In the genomic region with DNA sequence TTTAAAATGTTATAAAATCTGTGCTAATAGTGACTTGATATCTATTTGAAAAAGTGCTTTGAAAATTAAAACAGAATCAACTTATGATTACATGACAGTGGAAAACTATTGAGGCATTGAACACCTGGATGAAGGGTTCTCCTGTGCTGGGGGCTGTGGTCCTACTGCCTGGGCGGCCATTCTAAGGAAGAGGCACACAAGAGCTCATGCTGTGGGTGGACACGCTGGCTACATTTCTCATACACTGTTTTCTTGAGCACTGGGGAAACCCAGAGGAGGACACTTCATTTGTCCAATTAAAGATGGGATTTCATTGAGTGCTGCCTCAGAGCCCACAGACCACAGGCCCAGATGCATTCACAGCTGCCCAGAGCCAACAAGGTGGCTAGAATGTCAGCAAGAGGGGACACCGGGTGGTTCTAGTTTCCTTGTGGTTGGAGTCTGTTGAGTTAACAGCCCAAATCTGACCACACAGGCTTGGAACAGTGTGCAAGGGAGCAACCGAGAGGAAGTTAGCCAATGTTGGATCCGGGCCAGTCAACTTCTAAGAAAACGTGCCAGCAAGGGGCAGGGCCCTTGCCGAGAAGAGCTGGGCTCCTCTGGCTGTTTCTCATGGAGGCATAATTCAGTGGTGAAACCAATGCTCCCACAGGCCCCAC, we compare ENCODE assay signal across 8 cellular contexts. TPM values are rescaled to one million over a fixed set of nuclear protein-coding genes. Genes with fewer than 3 reads are reported as not detected.
DNase-seq lines count a peak whose midpoint lies in the region; ATAC-seq and TF ChIP-seq lines count a peak whose summit lies in the region.

No MANE protein-coding gene starts in this region.

- peak; percentile 49 for ATAC-seq in GM18867 (IDR thresholded peaks at IDR 0.05; ENCODE audit: unreplicated experiment)
- peak; percentile 60 for ATAC-seq in HG03354 (IDR thresholded peaks at IDR 0.05; ENCODE audit: poor library complexity, severe bottlenecking, unreplicated experiment)
- ATAC-seq in SK-N-SH treated with all-trans-retinoic acid at 6 μM for 48 hours, result peak; percentile 74
- ATAC-seq in left colon, result peak; percentile 89
- ATAC-seq in GM18520 (IDR thresholded peaks at IDR 0.05; ENCODE audit: unreplicated experiment), result no peak

- intact Hi-C loops in left colon (cut with DNase I, micrococcal nuclease), result no loop called here

- DNase-seq in astrocyte of the hippocampus (ENCODE audit: low read depth, low spot score) (peak; percentile 98), left colon (peak; percentile 89 to 91), NCI-H2029 treated with DMSO at 0.1 percent for 48 hours (lab: John Stamatoyannopoulos, UW) (no peak)
- peak; percentile 41 to 72 for DNase-seq in stimulated activated CD8-positive, alpha-beta memory T cell treated with anti-CD3 and anti-CD28 coated beads, Interleukin-7, amount 100 ng/mL, for 48 hours (ENCODE audit: extremely low read depth in 1 of 2, low read depth in 1 of 2)

TF ChIP-seq in SK-N-SH treated with all-trans-retinoic acid at 6 μM for 48 hours, 23 proteins besides CTCF, POLR2A, EP300 and RAD21:
- TF ChIP-seq ESRRG (CRISPR knock-in tag; IDR thresholded peaks at IDR 0.05), result no peak
- TF ChIP-seq TCF4 (CRISPR knock-in tag; IDR thresholded peaks at IDR 0.05; ENCODE audit: borderline replicate concordance), result no peak
- no peak for TF ChIP-seq TOX (CRISPR knock-in tag; IDR thresholded peaks at IDR 0.05; ENCODE audit: borderline replicate concordance)
- no peak for TF ChIP-seq ZNF8 (CRISPR knock-in tag; IDR thresholded peaks at IDR 0.05)
- no peak for TF ChIP-seq PATZ1 (CRISPR knock-in tag; IDR thresholded peaks at IDR 0.05; ENCODE audit: borderline replicate concordance)
- no peak for TF ChIP-seq RARB (CRISPR knock-in tag; IDR thresholded peaks at IDR 0.05)
- TF ChIP-seq BACH2 (CRISPR knock-in tag; IDR thresholded peaks at IDR 0.05; ENCODE audit: borderline replicate concordance), result no peak
- no peak for TF ChIP-seq ZNF70 (CRISPR knock-in tag; IDR thresholded peaks at IDR 0.05)
- TF ChIP-seq, protein P1, sequence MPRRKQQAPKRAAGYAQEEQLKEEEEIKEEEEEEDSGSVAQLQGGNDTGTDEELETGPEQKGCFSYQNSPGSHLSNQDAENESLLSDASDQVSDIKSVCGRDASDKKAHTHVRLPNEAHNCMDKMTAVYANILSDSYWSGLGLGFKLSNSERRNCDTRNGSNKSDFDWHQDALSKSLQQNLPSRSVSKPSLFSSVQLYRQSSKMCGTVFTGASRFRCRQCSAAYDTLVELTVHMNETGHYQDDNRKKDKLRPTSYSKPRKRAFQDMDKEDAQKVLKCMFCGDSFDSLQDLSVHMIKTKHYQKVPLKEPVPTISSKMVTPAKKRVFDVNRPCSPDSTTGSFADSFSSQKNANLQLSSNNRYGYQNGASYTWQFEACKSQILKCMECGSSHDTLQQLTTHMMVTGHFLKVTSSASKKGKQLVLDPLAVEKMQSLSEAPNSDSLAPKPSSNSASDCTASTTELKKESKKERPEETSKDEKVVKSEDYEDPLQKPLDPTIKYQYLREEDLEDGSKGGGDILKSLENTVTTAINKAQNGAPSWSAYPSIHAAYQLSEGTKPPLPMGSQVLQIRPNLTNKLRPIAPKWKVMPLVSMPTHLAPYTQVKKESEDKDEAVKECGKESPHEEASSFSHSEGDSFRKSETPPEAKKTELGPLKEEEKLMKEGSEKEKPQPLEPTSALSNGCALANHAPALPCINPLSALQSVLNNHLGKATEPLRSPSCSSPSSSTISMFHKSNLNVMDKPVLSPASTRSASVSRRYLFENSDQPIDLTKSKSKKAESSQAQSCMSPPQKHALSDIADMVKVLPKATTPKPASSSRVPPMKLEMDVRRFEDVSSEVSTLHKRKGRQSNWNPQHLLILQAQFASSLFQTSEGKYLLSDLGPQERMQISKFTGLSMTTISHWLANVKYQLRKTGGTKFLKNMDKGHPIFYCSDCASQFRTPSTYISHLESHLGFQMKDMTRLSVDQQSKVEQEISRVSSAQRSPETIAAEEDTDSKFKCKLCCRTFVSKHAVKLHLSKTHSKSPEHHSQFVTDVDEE (CRISPR knock-in tag; IDR thresholded peaks at IDR 0.05), result no peak
- no peak for TF ChIP-seq CREB5 (CRISPR knock-in tag; IDR thresholded peaks at IDR 0.05; ENCODE audit: low read depth)
- TF ChIP-seq GLIS3 (CRISPR knock-in tag; IDR thresholded peaks at IDR 0.05), result no peak
- TF ChIP-seq, protein P2, sequence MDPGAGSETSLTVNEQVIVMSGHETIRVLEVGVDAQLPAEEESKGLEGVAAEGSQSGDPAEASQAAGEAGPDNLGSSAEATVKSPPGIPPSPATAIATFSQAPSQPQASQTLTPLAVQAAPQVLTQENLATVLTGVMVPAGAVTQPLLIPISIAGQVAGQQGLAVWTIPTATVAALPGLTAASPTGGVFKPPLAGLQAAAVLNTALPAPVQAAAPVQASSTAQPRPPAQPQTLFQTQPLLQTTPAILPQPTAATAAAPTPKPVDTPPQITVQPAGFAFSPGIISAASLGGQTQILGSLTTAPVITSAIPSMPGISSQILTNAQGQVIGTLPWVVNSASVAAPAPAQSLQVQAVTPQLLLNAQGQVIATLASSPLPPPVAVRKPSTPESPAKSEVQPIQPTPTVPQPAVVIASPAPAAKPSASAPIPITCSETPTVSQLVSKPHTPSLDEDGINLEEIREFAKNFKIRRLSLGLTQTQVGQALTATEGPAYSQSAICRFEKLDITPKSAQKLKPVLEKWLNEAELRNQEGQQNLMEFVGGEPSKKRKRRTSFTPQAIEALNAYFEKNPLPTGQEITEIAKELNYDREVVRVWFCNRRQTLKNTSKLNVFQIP (CRISPR knock-in tag; IDR thresholded peaks at IDR 0.05; ENCODE audit: borderline replicate concordance, low read depth), result no peak
- no peak for TF ChIP-seq ZC3H10 (CRISPR knock-in tag; IDR thresholded peaks at IDR 0.05)
- TF ChIP-seq ZFP3 (CRISPR knock-in tag; IDR thresholded peaks at IDR 0.05), result no peak
- TF ChIP-seq, protein P3, sequence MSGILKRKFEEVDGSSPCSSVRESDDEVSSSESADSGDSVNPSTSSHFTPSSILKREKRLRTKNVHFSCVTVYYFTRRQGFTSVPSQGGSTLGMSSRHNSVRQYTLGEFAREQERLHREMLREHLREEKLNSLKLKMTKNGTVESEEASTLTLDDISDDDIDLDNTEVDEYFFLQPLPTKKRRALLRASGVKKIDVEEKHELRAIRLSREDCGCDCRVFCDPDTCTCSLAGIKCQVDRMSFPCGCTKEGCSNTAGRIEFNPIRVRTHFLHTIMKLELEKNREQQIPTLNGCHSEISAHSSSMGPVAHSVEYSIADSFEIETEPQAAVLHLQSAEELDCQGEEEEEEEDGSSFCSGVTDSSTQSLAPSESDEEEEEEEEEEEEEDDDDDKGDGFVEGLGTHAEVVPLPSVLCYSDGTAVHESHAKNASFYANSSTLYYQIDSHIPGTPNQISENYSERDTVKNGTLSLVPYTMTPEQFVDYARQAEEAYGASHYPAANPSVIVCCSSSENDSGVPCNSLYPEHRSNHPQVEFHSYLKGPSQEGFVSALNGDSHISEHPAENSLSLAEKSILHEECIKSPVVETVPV (CRISPR knock-in tag; IDR thresholded peaks at IDR 0.05), result no peak
- no peak for TF ChIP-seq ZNF565 (CRISPR knock-in tag; conservative IDR thresholded peaks at IDR 0.05; ENCODE audit: low read depth)
- TF ChIP-seq PPARA (CRISPR knock-in tag; IDR thresholded peaks at IDR 0.05; ENCODE audit: borderline replicate concordance), result no peak
TF ChIP-seq in SK-N-SH treated with all-trans-retinoic acid at 6 μM for 48 hours: peak in this region for 0.

RNA-seq across cellular contexts. Expression of gene SORL1, which starts 35.1 kb away (rescaled TPM):
- 100 to 1,000 TPM; 130 to 132 TPM for total RNA-seq in left colon
